Comparison of ENCODE assay signal across 9 cellular contexts in genomic region chr1:156625436-156626078, GRCh38. TPM values are rescaled to one million over a fixed set of nuclear protein-coding genes. Genes with fewer than 3 reads are reported as not detected.
DNase-seq lines count a peak whose midpoint lies in the region; ATAC-seq, FAIRE-seq and TF ChIP-seq lines count a peak whose summit lies in the region.
"Had no signal": no experiment of that assay in that cellular context is flagged by ENCODE, and none has a peak within 500 bp of the region (broad histone marks: within the 10 kb centered on the region; RNA-seq: fewer than 3 reads in every experiment).

No MANE protein-coding gene starts in this region.

- H3K4me3 ChIP-seq in MG63: no peak overlapping the region
- no peak overlapping the region for H3K4me3 ChIP-seq in right lobe of liver

- DNase-seq in D721Med (ENCODE audit: insufficient read length, low spot score): no peak
- peak; percentile 43 for DNase-seq in MG63
- DNase-seq in activated CD4-positive, alpha-beta T cell treated with anti-CD3 and anti-CD28 coated beads for 48 hours: peak; percentile 77
- peak in 1 of 3 donors; percentile 54 for DNase-seq in right lobe of liver
- peak; percentile 42 for DNase-seq in stimulated activated CD8-positive, alpha-beta memory T cell treated with anti-CD3 and anti-CD28 coated beads, Interleukin-12 subunit alpha, Interleukin-12 subunit beta, amount 100 ng/mL, for 4 hours (ENCODE audit: low read depth)

- FAIRE-seq in D721Med (lab: Jason Lieb, UNC): no peak

- TF ChIP-seq POLR2A in right lobe of liver (IDR thresholded peaks at IDR 0.05): no peak

- peak; percentile 70 for TF ChIP-seq CTCF in D721Med (IDR thresholded peaks at IDR 0.05; ENCODE audit: insufficient read depth, missing control alignments)
- peak; percentile 63 to 73 (median 68) for TF ChIP-seq CTCF in right lobe of liver (IDR thresholded peaks at IDR 0.05)

- ATAC-seq in right lobe of liver: peak; percentile 71 to 77 (median 74)
- no peak for ATAC-seq in HG02678 (IDR thresholded peaks at IDR 0.05; ENCODE audit: unreplicated experiment)
- no peak for ATAC-seq in GM21526 (IDR thresholded peaks at IDR 0.05; ENCODE audit: low FRiP score, unreplicated experiment)

- H3K27ac ChIP-seq in cingulate gyrus (ENCODE audit: low read depth, low read length) (peak overlapping the region; percentile 11), right lobe of liver (no peak overlapping the region)

- H3K9me3 ChIP-seq in MG63: no peaks in the 10 kb centered on the region
- no peaks in the 10 kb centered on the region for H3K9me3 ChIP-seq in right lobe of liver

- H3K27me3 ChIP-seq in MG63 (peaks cover 55% of the 10 kb centered on the region), right lobe of liver (peaks cover 5 to 15% of the 10 kb centered on the region in 2 donors)

- H3K36me3 ChIP-seq in MG63 (no peaks in the 10 kb centered on the region), right lobe of liver (no peaks in the 10 kb centered on the region)

- peaks cover 0 to 19% (median 2%) of the 10 kb centered on the region in 4 donors for H3K4me1 ChIP-seq in right lobe of liver

- WGBS in right lobe of liver (ENCODE audit: insufficient coverage, low coverage, low lambda C conversion rate, missing lambda C conversion rate): 1% methylated on average over 27 of the region's 45 CpGs

- intact Hi-C loops in right lobe of liver (cut with DNase I): loop anchor here in 1 of 2 donors (10.0 kb wide), 1 partner anchor 49 kb away; the partner anchor contains the start of gene NES

RNA-seq across cellular contexts. Expression of gene HAPLN2, which starts 6.3 kb away (rescaled TPM):
- not detected in 2 replicates for total RNA-seq in MG63 (2014; rRNA removed; shearing (Covaris generic); ENCODE audit: low replicate concordance)
- total RNA-seq in right lobe of liver: not detected
- total RNA-seq: activated CD8-positive, alpha-beta memory T cell treated with anti-CD3 and anti-CD28 coated beads for 36 hours had no signal

RNA-seq across cellular contexts. Expression of gene BCAN, which starts 16.4 kb away (rescaled TPM):
- not detected in 2 replicates for total RNA-seq in MG63 (2014; rRNA removed; shearing (Covaris generic); ENCODE audit: low replicate concordance)
- not detected for total RNA-seq in right lobe of liver
- total RNA-seq: activated CD8-positive, alpha-beta memory T cell treated with anti-CD3 and anti-CD28 coated beads for 36 hours had no signal

RNA-seq across cellular contexts. Expression of gene GPATCH4, which starts 24.3 kb away (rescaled TPM):
- 10.0 and 48.6 TPM in 2 replicates for total RNA-seq in MG63 (2014; rRNA removed; shearing (Covaris generic); ENCODE audit: low replicate concordance)
- total RNA-seq in right lobe of liver: 10 to 100 TPM in 4 of 6 experiments, 1 to 10 TPM in 2; 7.0 to 25.3 (median 12.4) TPM

RNA-seq across cellular contexts. Expression of gene NAXE, which starts 34.0 kb away (rescaled TPM):
- 105 and 170 TPM in 2 replicates for total RNA-seq in MG63 (2014; rRNA removed; shearing (Covaris generic); ENCODE audit: low replicate concordance)
- 10 to 100 TPM; 37.7 to 72.3 (median 49.4) TPM for total RNA-seq in right lobe of liver

RNA-seq across cellular contexts. Expression of gene TTC24, which starts 46.0 kb away (rescaled TPM):
- not detected in 2 replicates for total RNA-seq in MG63 (2014; rRNA removed; shearing (Covaris generic); ENCODE audit: low replicate concordance)
- total RNA-seq in right lobe of liver: under 1 TPM in 1 of 6 experiments, not detected in 5; 0.31 TPM

Comparison
In these comparisons a context has a peak if more than half of its experiments do, and no peak if none do; other contexts are left out.
1. ATAC-seq: peak in right lobe of liver (4 of 4); none in HG02678 (single experiment) and GM21526 (single experiment).